12 cellular contexts compared by ENCODE assay signal in the genomic region with DNA sequence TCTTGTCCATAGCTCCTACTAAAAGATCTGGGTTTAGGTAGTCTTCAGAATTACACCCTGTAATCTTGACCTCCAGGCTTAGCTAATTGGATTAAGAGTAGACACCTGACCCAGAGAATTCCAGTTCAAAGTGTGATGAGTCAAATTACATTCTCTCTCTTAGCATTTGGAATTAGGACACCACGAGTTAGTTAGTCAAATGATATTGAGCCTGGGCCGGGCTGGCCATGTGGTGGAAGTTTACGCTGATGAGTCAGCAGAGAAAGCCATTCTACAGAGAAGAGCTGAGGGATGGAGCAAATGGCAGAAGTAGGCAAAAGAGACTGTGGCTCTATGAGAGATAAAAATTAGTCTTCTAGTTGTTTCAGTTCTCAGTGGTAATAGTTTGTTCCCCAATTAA. TPM values are rescaled to one million over a fixed set of nuclear protein-coding genes. Genes with fewer than 3 reads are reported as not detected.
DNase-seq lines count a peak whose midpoint lies in the region; ATAC-seq and TF ChIP-seq lines count a peak whose summit lies in the region.
"Had no signal": no experiment of that assay in that cellular context is flagged by ENCODE, and none has a peak within 500 bp of the region (broad histone marks: within the 10 kb centered on the region; RNA-seq: fewer than 3 reads in every experiment).

No MANE protein-coding gene starts in this region.

- no peaks in the 10 kb centered on the region for H3K9me3 ChIP-seq in lower lobe of right lung
- no peaks in the 10 kb centered on the region for H3K9me3 ChIP-seq in mucosa of descending colon

- no peak overlapping the region for H3K27ac ChIP-seq in lower lobe of right lung

- H3K27me3 ChIP-seq in lower lobe of right lung (ENCODE audit: low read depth): no peaks in the 10 kb centered on the region

- ATAC-seq in lower lobe of right lung (no peak), HG03045 (IDR thresholded peaks at IDR 0.05; ENCODE audit: unreplicated experiment) (no peak), HG02938 (IDR thresholded peaks at IDR 0.05; ENCODE audit: unreplicated experiment) (no peak), mucosa of descending colon (no peak)

- H3K4me3 ChIP-seq in lower lobe of right lung (no peak overlapping the region), mucosa of descending colon (no peak overlapping the region)

- TF ChIP-seq CTCF in lower lobe of right lung (IDR thresholded peaks at IDR 0.05) (no peak), mucosa of descending colon (IDR thresholded peaks at IDR 0.05) (no peak)

- H3K4me1 ChIP-seq in lower lobe of right lung: no peaks in the 10 kb centered on the region
- H3K4me1 ChIP-seq in mucosa of descending colon (ENCODE audit: low read depth): no peaks in the 10 kb centered on the region

- peaks cover 30% of the 10 kb centered on the region for H3K36me3 ChIP-seq in lower lobe of right lung
- peaks cover 4% of the 10 kb centered on the region for H3K36me3 ChIP-seq in mucosa of descending colon (ENCODE audit: low read depth)

- intact Hi-C loops in lower lobe of right lung (cut with DNase I) (no loop called here), mucosa of descending colon (cut with DNase I, micrococcal nuclease) (loop anchor here (5.0 to 10.0 kb wide), 3 partner anchors 90 to 810 kb away; no protein-coding TSS in a partner anchor)

- DNase-seq in ELF-1 (ENCODE audit: low read depth, low spot score): peak; percentile 26
- peak; percentile 34 for DNase-seq in HPDE6-E6E7 (ENCODE audit: extremely low spot score)
- peak; percentile 7 for DNase-seq in UCSD-AML1 (lab: John Stamatoyannopoulos, UW; ENCODE audit: unreplicated experiment)
- DNase-seq in iris pigment epithelial cell (ENCODE audit: low read depth): peak; percentile 83
- DNase-seq in lower lobe of right lung: no peak
- no peak for DNase-seq in mucosa of descending colon
- DNase-seq: effector CD4-positive, alpha-beta T cell; NCI-H2029 treated with DMSO at 0.1 percent for 48 hours; stimulated activated naive CD4-positive, alpha-beta T cell; T-helper 2 cell had no signal

RNA-seq across cellular contexts. Expression of a gene that starts 31.1 kb away (rescaled TPM):
- 17.0 TPM for total RNA-seq in lower lobe of right lung
- 10 to 100 TPM; 13.7 to 28.7 (median 14.7) TPM for total RNA-seq in mucosa of descending colon

RNA-seq across cellular contexts. Expression of a gene that starts 31.3 kb away (rescaled TPM):
- total RNA-seq in lower lobe of right lung (39.1 TPM), mucosa of descending colon (10 to 100 TPM; 25.1 to 41.2 (median 35.4) TPM)

Comparison
In these comparisons a context has a peak if more than half of its experiments do, and no peak if none do; other contexts are left out.
1. DNase-seq: peak in ELF-1 (single experiment), HPDE6-E6E7 (single experiment), UCSD-AML1 (single experiment) and iris pigment epithelial cell (single experiment); none in lower lobe of right lung (single experiment) and mucosa of descending colon (0 of 3).